In the genomic region with DNA sequence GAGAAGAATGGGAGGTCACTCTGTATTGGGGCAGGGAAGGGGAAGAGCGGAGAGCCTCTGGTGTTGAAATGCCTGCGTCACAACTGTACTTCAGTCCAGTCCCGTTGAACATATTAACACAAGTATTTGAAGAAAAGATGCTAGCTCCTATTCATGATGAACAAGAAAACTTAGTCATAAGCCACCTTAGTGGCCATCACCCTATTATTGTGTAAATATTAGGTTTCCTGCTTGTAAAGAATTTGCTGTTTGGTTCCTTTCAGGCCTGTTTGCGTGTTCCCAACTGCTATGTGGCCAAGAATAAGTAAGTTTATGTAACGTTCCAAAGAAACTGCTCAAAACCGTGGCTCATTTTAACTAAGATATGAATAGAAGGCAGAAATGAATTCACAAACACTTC, we compare ENCODE assay signal across 23 cellular contexts.
A peak's percentile ranks its signal among the peaks of the same experiment; 100 is the strongest.
DNase-seq lines count a peak whose midpoint lies in the region; ATAC-seq and TF ChIP-seq lines count a peak whose summit lies in the region.
"Had no signal": no experiment of that assay in that cellular context is flagged by ENCODE, and none has a peak within 500 bp of the region (broad histone marks: within the 10 kb centered on the region; RNA-seq: fewer than 3 reads in every experiment).

No MANE protein-coding gene starts in this region.

- H4K20me1 ChIP-seq in PC-3 (ENCODE audit: low read length): no peaks in the 10 kb centered on the region
- H4K20me1 ChIP-seq: BLaER1 had no signal

- CTCF ChIA-PET in PC-3 (lab: Charles Lee): interaction anchor here (0.6 kb wide), 1 partner anchor 427 kb away, joined by 12 read pairs; no protein-coding TSS in a partner anchor

- H3K79me2 ChIP-seq in PC-3 (ENCODE audit: low read length): no peaks in the 10 kb centered on the region

- peak overlapping the region; percentile 16; the same call in 1 of the 2 replicates for H3K9ac ChIP-seq in PC-3 (ENCODE audit: low read length)
- H3K9ac ChIP-seq: BLaER1 had no signal

- H3K27ac ChIP-seq in PC-3 (ENCODE audit: low read length): peak overlapping the region; percentile 52
- H3K27ac ChIP-seq: BLaER1 had no signal

- H3K4me2 ChIP-seq in PC-3 (ENCODE audit: low read length): 0 out of 2 replicates have a peak overlapping the region, but pooled peaks have one; percentile 19
- H3K4me2 ChIP-seq: BLaER1 had no signal

- H3K4me3 ChIP-seq in PC-3 (ENCODE audit: low read length): no peak overlapping the region
- H3K4me3 ChIP-seq in H7 (ENCODE audit: insufficient read depth, low read depth, low read length): no peak overlapping the region
- H3K4me3 ChIP-seq: BLaER1, GM12878 had no signal

- DNase-seq in M059J (ENCODE audit: low read depth) (peak; percentile 4), PC-3 (peak; percentile 64), foreskin melanocyte (peak; percentile 73), midbrain (lab: John Stamatoyannopoulos, UW) (no peak), H7 (no peak)
- DNase-seq in stimulated activated CD4-positive, alpha-beta T cell treated with anti-CD3 and anti-CD28 coated beads, Interleukin-1b, Interleukin-23, amount 100 ng/mL, for 48 hours: no peak
- DNase-seq: 8988T; ACHN; BE2C; C1 segment of cervical spinal cord; CD4-positive, alpha-beta memory T cell; CD4-positive, CD25-positive, alpha-beta regulatory T cell; CD8-positive, alpha-beta memory T cell; COR-L47; DMS 273 treated with DMSO at 0.1 percent for 48 hours; DMS153; DMS53; DMS79; DND-41; EL; GDM1 had no signal

- H3K36me3 ChIP-seq in PC-3 (ENCODE audit: low read depth, low read length) (no peaks in the 10 kb centered on the region), H7 (replicated peaks; ENCODE audit: control insufficient read depth, insufficient read depth, low read length) (no peaks in the 10 kb centered on the region)
- H3K36me3 ChIP-seq: BE2C, BLaER1 had no signal

- H3K9me2 ChIP-seq in PC-3 (replicated peaks; ENCODE audit: low read length): no peaks in the 10 kb centered on the region

- no peak for TF ChIP-seq CTCF in PC-3 (conservative IDR thresholded peaks at IDR 0.05; ENCODE audit: low read depth, low read length)

- no peaks in the 10 kb centered on the region for H3K27me3 ChIP-seq in PC-3 (ENCODE audit: low read length)
- no peaks in the 10 kb centered on the region for H3K27me3 ChIP-seq in H7 (ENCODE audit: control insufficient read depth, insufficient read depth, low read length)
- H3K27me3 ChIP-seq: BE2C, BLaER1 had no signal

- peaks cover 27% of the 10 kb centered on the region for H3K4me1 ChIP-seq in PC-3 (ENCODE audit: insufficient read depth, low read length)
- H3K4me1 ChIP-seq: BE2C, BLaER1 had no signal

- intact Hi-C loops in PC-3 (cut with micrococcal nuclease): loop anchor here (2.0 kb wide), 1 partner anchor 20 kb away; no protein-coding TSS in a partner anchor

- H2AFZ ChIP-seq in PC-3 (ENCODE audit: low read length): peak overlapping the region; percentile 45; the same call in 1 of the 2 replicates

- BruUV-seq in PC-3 (replicated peaks; lab: Mats Ljungman, UMichigan): no TSS peak

- no peaks in the 10 kb centered on the region for H3K9me3 ChIP-seq in PC-3 (ENCODE audit: low read length)
- H3K9me3 ChIP-seq: BE2C, BLaER1 had no signal

- ATAC-seq in PC-3: peak; percentile 86
- ATAC-seq: GM12878 had no signal

- POLR2A ChIA-PET in PC-3 (lab: Charles Lee; ENCODE audit: unreplicated experiment): no interaction called here

- H3F3A ChIP-seq in PC-3 (ENCODE audit: low read length, unreplicated experiment): no peaks in the 10 kb centered on the region

Comparison
In these comparisons a context has a peak if more than half of its experiments do, and no peak if none do; other contexts are left out.
1. DNase-seq: peak in M059J (single experiment), PC-3 (single experiment) and foreskin melanocyte (single experiment); none in midbrain (single experiment), H7 (single experiment) and stimulated activated CD4-positive, alpha-beta T cell treated with anti-CD3 and anti-CD28 coated beads, Interleukin-1b, Interleukin-23, amount 100 ng/mL, for 48 hours (single experiment).